ENCODE assay signal across 28 cellular contexts in genomic region chr2:50849205-50849604, GRCh38.
"Had no signal": no experiment of that assay in that cellular context is flagged by ENCODE, and none has a peak within 500 bp of the region (broad histone marks: within the 10 kb centered on the region; RNA-seq: fewer than 3 reads in every experiment).

No MANE protein-coding gene starts in this region.

- ATAC-seq: foreskin keratinocyte; gastroesophageal sphincter; heart right ventricle; left colon; left ventricle myocardium superior; lower lobe of right lung; mucosa of descending colon; natural killer cell treated with Interleukin-12 subunit alpha and Interleukin-12 subunit beta and Interleukin-15 and Interleukin-18, amount 100 ng/mL, for 72 hours; stimulated activated effector memory CD8-positive, alpha-beta T cell treated with anti-CD3 and anti-CD28 coated beads, Interleukin-12 subunit alpha, Interleukin-12 subunit beta, amount 100 ng/mL, for 72 hours had no signal

- H3K4me3 ChIP-seq: colonic mucosa, esophagus muscularis mucosa, gastroesophageal sphincter, heart right ventricle, lower lobe of right lung, mucosa of descending colon, prostate gland, right atrium auricular region, testis, tibial artery, upper lobe of left lung, uterus had no signal

- H3K36me3 ChIP-seq: colonic mucosa, esophagus muscularis mucosa, gastroesophageal sphincter, heart right ventricle, lower lobe of right lung, prostate gland, right atrium auricular region, tibial artery, upper lobe of left lung, uterus had no signal

- H3K27me3 ChIP-seq: colonic mucosa, esophagus muscularis mucosa, foreskin keratinocyte, gastroesophageal sphincter, heart right ventricle, right atrium auricular region, testis, tibial artery, upper lobe of left lung, uterus had no signal

- H3K9me3 ChIP-seq: colonic mucosa, esophagus muscularis mucosa, gastroesophageal sphincter, heart right ventricle, lower lobe of right lung, mucosa of descending colon, prostate gland, right atrium auricular region, testis, tibial artery, upper lobe of left lung, uterus had no signal

- H3K27ac ChIP-seq: colonic mucosa, esophagus muscularis mucosa, foreskin keratinocyte, gastroesophageal sphincter, heart right ventricle, lower lobe of right lung, prostate gland, right atrium auricular region, testis, tibial artery, upper lobe of left lung, uterus had no signal

- H3K4me1 ChIP-seq: colonic mucosa, esophagus muscularis mucosa, foreskin keratinocyte, gastroesophageal sphincter, heart right ventricle, lower lobe of right lung, prostate gland, right atrium auricular region, testis, upper lobe of left lung, uterus had no signal

- DNase-seq: colonic mucosa; effector CD8-positive, alpha-beta T cell; foreskin keratinocyte; heart right ventricle; hippocampal formation; kidney glomerular epithelial cell; left colon; left ventricle myocardium superior; lower lobe of right lung; mucosa of descending colon; naive B cell; nucleus accumbens; stimulated activated CD4-positive, alpha-beta T cell treated with anti-CD3 and anti-CD28 coated beads, Interleukin-2, amount 100 ng/mL, for 24 hours; stimulated activated CD4-positive, alpha-beta T cell treated with anti-CD3 and anti-CD28 coated beads, Interleukin-4, amount 100 ng/mL, for 24 hours; stimulated activated naive CD4-positive, alpha-beta T cell treated with Interleukin-2 at 50 U/mL for 16 hours; substantia nigra; testis; tibial artery; upper lobe of left lung; uterus had no signal

- FAIRE-seq: endothelial cell of umbilical vein, islet of Langerhans had no signal
